22 cellular contexts compared by ENCODE assay signal in genomic region chr7:37438879-37439278, GRCh38. TPM values are rescaled to one million over a fixed set of nuclear protein-coding genes. Genes with fewer than 3 reads are reported as not detected.
DNase-seq lines count a peak whose midpoint lies in the region; ATAC-seq and TF ChIP-seq lines count a peak whose summit lies in the region.
"Had no signal": no experiment of that assay in that cellular context is flagged by ENCODE, and none has a peak within 500 bp of the region (broad histone marks: within the 10 kb centered on the region; RNA-seq: fewer than 3 reads in every experiment).

No MANE protein-coding gene starts in this region.

- intact Hi-C loops in activated naive CD4-positive, alpha-beta T cell treated with anti-CD3 and anti-CD28 coated beads for 36 hours (cut with micrococcal nuclease) = loop anchor here (1.0 kb wide), 5 partner anchors 8 to 98 kb away; no protein-coding TSS in a partner anchor

- no peak for TF ChIP-seq CTCF in neural cell (IDR thresholded peaks at IDR 0.05; ENCODE audit: poor library complexity, severe bottlenecking)

- peaks cover 92% of the 10 kb centered on the region for H3K4me1 Mint-ChIP-seq in activated naive CD4-positive, alpha-beta T cell treated with anti-CD3 and anti-CD28 coated beads for 36 hours (ENCODE audit: low read depth)

- TF ChIP-seq RAD21 in neural cell (conservative IDR thresholded peaks at IDR 0.05) = no peak

- H3K27me3 ChIP-seq in SJCRH30 = no peaks in the 10 kb centered on the region
- H3K27me3 ChIP-seq in neural cell (ENCODE audit: insufficient read depth, low read depth, low read length) = no peaks in the 10 kb centered on the region
- H3K27me3 ChIP-seq: ascending aorta, testis had no signal

- POLR2A ChIA-PET in HEK293T (lab: Yijun Ruan, JAX) = no interaction called here

- H3K4me3 ChIP-seq in SJCRH30 (no peak overlapping the region), neural cell (ENCODE audit: low read length) (no peak overlapping the region)
- H3K4me3 ChIP-seq: ascending aorta, testis had no signal

- peaks cover 1% of the 10 kb centered on the region for H3K9me3 Mint-ChIP-seq in activated naive CD4-positive, alpha-beta T cell treated with anti-CD3 and anti-CD28 coated beads for 36 hours
- H3K9me3 Mint-ChIP-seq: neural crest cell had no signal

- H3K4me3 Mint-ChIP-seq in activated naive CD4-positive, alpha-beta T cell treated with anti-CD3 and anti-CD28 coated beads for 36 hours = no peak overlapping the region
- H3K4me3 Mint-ChIP-seq: neural crest cell had no signal

- H3K9me2 ChIP-seq in neural cell (ENCODE audit: insufficient read depth, low read length) = no peaks in the 10 kb centered on the region

- H3K36me3 ChIP-seq in SJCRH30 (peaks cover 7% of the 10 kb centered on the region; the same call in 1 of the 2 replicates), neural cell (ENCODE audit: insufficient read depth, low read length) (no peaks in the 10 kb centered on the region)
- H3K36me3 ChIP-seq: ascending aorta had no signal

- ATAC-seq in GM21390 (IDR thresholded peaks at IDR 0.05; ENCODE audit: unreplicated experiment) = no peak

- peaks cover 21% of the 10 kb centered on the region for H3K36me3 Mint-ChIP-seq in activated naive CD4-positive, alpha-beta T cell treated with anti-CD3 and anti-CD28 coated beads for 36 hours (ENCODE audit: low read depth)

- peaks cover 4% of the 10 kb centered on the region for H3K4me1 ChIP-seq in SJCRH30
- H3K4me1 ChIP-seq: ascending aorta had no signal

- no peak overlapping the region for H2AFZ ChIP-seq in neural cell (ENCODE audit: low read depth, low read length)

- TF ChIP-seq EP300 in neural cell (conservative IDR thresholded peaks at IDR 0.05; ENCODE audit: poor library complexity, severe bottlenecking) = no peak

- peaks cover 3% of the 10 kb centered on the region for H3K79me2 ChIP-seq in neural cell (replicated peaks; ENCODE audit: insufficient read depth, low read length)

- H3K27me3 Mint-ChIP-seq in activated naive CD4-positive, alpha-beta T cell treated with anti-CD3 and anti-CD28 coated beads for 36 hours (ENCODE audit: low read depth) = no peaks in the 10 kb centered on the region

- H3K4me2 ChIP-seq in neural cell (ENCODE audit: low read length) = no peak overlapping the region

- H3K27ac ChIP-seq in SJCRH30 (no peak overlapping the region), neural cell (ENCODE audit: low read length) (peak overlapping the region; percentile 3)
- H3K27ac ChIP-seq: ascending aorta, testis had no signal

- no peaks in the 10 kb centered on the region for H3F3A ChIP-seq in neural cell (ENCODE audit: insufficient read depth, low read length, poor library complexity, severe bottlenecking)

- peak overlapping the region; percentile 97 for H3K27ac Mint-ChIP-seq in activated naive CD4-positive, alpha-beta T cell treated with anti-CD3 and anti-CD28 coated beads for 36 hours

- DNase-seq in activated naive CD4-positive, alpha-beta T cell treated with anti-CD3 and anti-CD28 coated beads for 36 hours = no peak
- no peak for DNase-seq in activated naive CD4-positive, alpha-beta T cell treated with anti-CD3 and anti-CD28 coated beads, Interleukin-2, amount 50 U/mL, for 16 hours
- DNase-seq in HEK293T (ENCODE audit: extremely low spot score) = peak; percentile 13
- DNase-seq in SJCRH30 = peak; percentile 33 to 54
- DNase-seq in SW 1271 (lab: John Stamatoyannopoulos, UW) = no peak
- no peak for DNase-seq in NCI-H2107 treated with DMSO at 0.1 percent for 48 hours (lab: John Stamatoyannopoulos, UW; ENCODE audit: unreplicated experiment)
- DNase-seq: activated effector memory CD4-positive, alpha-beta T cell treated with Interleukin-2 at 50 U/mL for 16 hours; cerebellar nuclear complex; effector memory CD4-positive, alpha-beta T cell; H7; IMR-90; islet precursor cell; mesendoderm; NCI-H2029 treated with DMSO at 0.1 percent for 48 hours; NK-92 treated with Interleukin-12 subunit alpha and Interleukin-12 subunit beta, amount 100 ng/mL, for 24 hours; stimulated activated CD8-positive, alpha-beta memory T cell treated with anti-CD3 and anti-CD28 coated beads, Interleukin-4, amount 100 ng/mL, for 48 hours; testis had no signal

- H3K9ac ChIP-seq in neural cell (ENCODE audit: low read length) = no peak overlapping the region

- CTCF ChIA-PET in activated naive CD4-positive, alpha-beta T cell treated with anti-CD3 and anti-CD28 coated beads for 36 hours (lab: Charles Lee) = interaction anchor here (1.2 to 2.0 kb wide), 3 partner anchors 10 to 88 kb away, joined by 3 to 7 read pairs (median 5); partner anchors contain the start of gene ELMO1
- CTCF ChIA-PET in HEK293T (lab: Yijun Ruan, JAX) = interaction anchor here (1.0 kb wide), 1 partner anchor 11 kb away, joined by 3 read pairs; no protein-coding TSS in a partner anchor

- H4K20me1 ChIP-seq in neural cell (ENCODE audit: insufficient read depth) = no peaks in the 10 kb centered on the region

- no peaks in the 10 kb centered on the region for H3K9me3 ChIP-seq in SJCRH30 (replicated peaks)
- H3K9me3 ChIP-seq in neural cell (ENCODE audit: low read length) = no peaks in the 10 kb centered on the region
- H3K9me3 ChIP-seq: ascending aorta, testis had no signal

TF ChIP-seq in HEK293T, 16 proteins besides CTCF, POLR2A, EP300 and RAD21:
- no peak for TF ChIP-seq L3MBTL2 (conservative IDR thresholded peaks at IDR 0.05)
- no peak for TF ChIP-seq FOXK2 (IDR thresholded peaks at IDR 0.05)
- TF ChIP-seq ARNT (IDR thresholded peaks at IDR 0.05) = no peak
- no peak for TF ChIP-seq FOXA1 (IDR thresholded peaks at IDR 0.05)
- TF ChIP-seq BHLHE40 (IDR thresholded peaks at IDR 0.05; ENCODE audit: borderline replicate concordance) = no peak
- no peak for TF ChIP-seq PKNOX1 (IDR thresholded peaks at IDR 0.05)
- TF ChIP-seq TARDBP (IDR thresholded peaks at IDR 0.05) = no peak
- no peak for TF ChIP-seq SUZ12 (IDR thresholded peaks at IDR 0.05)
- no peak for TF ChIP-seq FOXM1 (IDR thresholded peaks at IDR 0.05; ENCODE audit: borderline replicate concordance)
TF ChIP-seq in HEK293T: peak in this region for 0.

TF ChIP-seq in neural cell, 6 proteins besides CTCF, POLR2A, EP300 and RAD21:
- no peak for TF ChIP-seq POLR2AphosphoS5 (IDR thresholded peaks at IDR 0.05)
- no peak for TF ChIP-seq EZH2 (IDR thresholded peaks at IDR 0.05; ENCODE audit: borderline replicate concordance, insufficient read depth, low read length, poor library complexity, severe bottlenecking)
TF ChIP-seq in neural cell: peak in this region for 0.

RNA-seq across cellular contexts. Expression of gene ELMO1, which starts 9.8 kb away (rescaled TPM):
- 100 to 1,000 TPM; 129 to 137 TPM for total RNA-seq in activated naive CD4-positive, alpha-beta T cell treated with anti-CD3 and anti-CD28 coated beads for 36 hours
- 55.4 and 67.2 TPM in 2 replicates for total RNA-seq in SJCRH30 (2014; rRNA removed; shearing (Covaris generic))
- 12.2 and 18.1 TPM in 2 replicates for polyA plus RNA-seq in neural cell
- 55.5 and 61.7 TPM in 2 replicates for polyA minus RNA-seq in neural cell
- total RNA-seq: IMR-90 had no signal
- polyA plus RNA-seq: fibroblast of lung had no signal

Comparison
In these comparisons a context has a peak if more than half of its experiments do, and no peak if none do; other contexts are left out.
1. DNase-seq: peak in HEK293T (single experiment) and SJCRH30 (2 of 2); none in activated naive CD4-positive, alpha-beta T cell treated with anti-CD3 and anti-CD28 coated beads for 36 hours (single experiment), activated naive CD4-positive, alpha-beta T cell treated with anti-CD3 and anti-CD28 coated beads, Interleukin-2, amount 50 U/mL, for 16 hours (single experiment), SW 1271 (0 of 2) and NCI-H2107 treated with DMSO at 0.1 percent for 48 hours (single experiment).